Comparison of ENCODE assay signal across 8 cellular contexts in genomic region chr16:70253291-70254094, GRCh38. TPM values are rescaled to one million over a fixed set of nuclear protein-coding genes. Genes with fewer than 3 reads are reported as not detected.
A peak's percentile ranks its signal among the peaks of the same experiment; 100 is the strongest.
DNase-seq lines count a peak whose midpoint lies in the region; ATAC-seq and TF ChIP-seq lines count a peak whose summit lies in the region.

No MANE protein-coding gene starts in this region.

- TF ChIP-seq CTCF in GM12864 (IDR thresholded peaks at IDR 0.05; ENCODE audit: low read depth, low read length, missing control alignments) (peak; percentile 65), SK-N-SH (IDR thresholded peaks at IDR 0.05) (peak; percentile 55), neural progenitor cell (IDR thresholded peaks at IDR 0.05) (peak; percentile 58)

- no peak overlapping the region for H3K27ac ChIP-seq in SK-N-SH (ENCODE audit: low read depth in 2 of 2, low read length in 1 of 2)
- H3K27ac ChIP-seq in neural progenitor cell: no peak overlapping the region

- H3K4me1 Mint-ChIP-seq in neural progenitor cell: peaks cover 8% of the 10 kb centered on the region

- H3K27ac Mint-ChIP-seq in neural progenitor cell: no peak overlapping the region

- CTCF ChIA-PET in SK-N-SH (lab: Yijun Ruan, JAX): interaction anchor here (0.7 to 10.1 kb wide), 6 partner anchors 10 to 32 kb away, joined by 3 to 76 read pairs (median 10); no protein-coding TSS in a partner anchor

- H3K4me3 ChIP-seq in GM12864 (ENCODE audit: low read depth, low read length): no peak overlapping the region
- H3K4me3 ChIP-seq in SK-N-SH (ENCODE audit: low read depth in 2 of 2, low read length in 1 of 2): no peak overlapping the region
- H3K4me3 ChIP-seq in neural progenitor cell: no peak overlapping the region

- 83% methylated on average over 12 of the region's 16 CpGs for WGBS in SK-N-SH (ENCODE audit: low lambda C conversion rate)

- POLR2A ChIA-PET in SK-N-SH (lab: Yijun Ruan, JAX): interaction anchor here (2.0 kb wide), 1 partner anchor 8 kb away, joined by 5 read pairs; no protein-coding TSS in a partner anchor

- H3K27me3 Mint-ChIP-seq in neural progenitor cell (ENCODE audit: insufficient read depth, low read depth): peaks cover 5% of the 10 kb centered on the region

- H3K4me2 ChIP-seq in SK-N-SH: no peak overlapping the region
- no peak overlapping the region for H3K4me2 ChIP-seq in neural progenitor cell

- peak; percentile 52 for DNase-seq in AG08395 (ENCODE audit: low spot score)
- DNase-seq in GM12864 (ENCODE audit: low read depth): no peak
- peak; percentile 62 for DNase-seq in SK-N-SH
- DNase-seq in dermis microvascular lymphatic vessel endothelial cell (ENCODE audit: low read depth in 2 of 2): peak; percentile 11 to 56
- peak; percentile 67 for DNase-seq in neural progenitor cell (ENCODE audit: low spot score)
- no peak for DNase-seq in NOMO-1 treated with DMSO at 0.1 percent for 48 hours (lab: John Stamatoyannopoulos, UW; ENCODE audit: unreplicated experiment)
- no peak for DNase-seq in NCI-H1092 treated with DMSO at 0.1 percent for 48 hours (lab: John Stamatoyannopoulos, UW)

- H3K9ac ChIP-seq in SK-N-SH: no peak overlapping the region
- H3K9ac ChIP-seq in neural progenitor cell: no peak overlapping the region

- H3K36me3 ChIP-seq in SK-N-SH (replicated peaks in 1 of 2; ENCODE audit: control insufficient read depth in 1 of 2, insufficient read depth in 2 of 2, low read length in 1 of 2) (peaks cover 46 to 55% of the 10 kb centered on the region in 2 experiments), neural progenitor cell (no peaks in the 10 kb centered on the region)

- no peak for ATAC-seq in GM21367 (IDR thresholded peaks at IDR 0.05; ENCODE audit: unreplicated experiment)

- H3K27me3 ChIP-seq in SK-N-SH (ENCODE audit: insufficient read depth): no peaks in the 10 kb centered on the region
- H3K27me3 ChIP-seq in neural progenitor cell: no peaks in the 10 kb centered on the region

- H3K4me3 Mint-ChIP-seq in neural progenitor cell: no peak overlapping the region

- H2AFZ ChIP-seq in SK-N-SH (ENCODE audit: low read depth): no peak overlapping the region
- no peak overlapping the region for H2AFZ ChIP-seq in neural progenitor cell (replicated peaks)

- H3K79me2 ChIP-seq in SK-N-SH (ENCODE audit: insufficient read depth): peaks cover 27% of the 10 kb centered on the region
- H3K79me2 ChIP-seq in neural progenitor cell (ENCODE audit: low read depth): peaks cover 27% of the 10 kb centered on the region

- H3K9me2 ChIP-seq in SK-N-SH: no peaks in the 10 kb centered on the region

- no peaks in the 10 kb centered on the region for H3K9me3 Mint-ChIP-seq in neural progenitor cell

- H3K4me1 ChIP-seq in SK-N-SH (ENCODE audit: control insufficient read depth in 1 of 2, insufficient read depth in 2 of 2, low read depth in 1 of 2, low read length in 1 of 2) (peaks cover 0 to 8% of the 10 kb centered on the region in 2 experiments; a peak in 2 of 4 replicates), neural progenitor cell (peaks cover 6% of the 10 kb centered on the region)

- no peak for TF ChIP-seq RAD21 in SK-N-SH (IDR thresholded peaks at IDR 0.05; ENCODE audit: low read length)

- no peak for TF ChIP-seq EP300 in SK-N-SH (IDR thresholded peaks at IDR 0.05; ENCODE audit: borderline replicate concordance in 1 of 2, low read depth in 1 of 2, low read length in 1 of 2)

- no peaks in the 10 kb centered on the region for H3K9me3 ChIP-seq in SK-N-SH
- H3K9me3 ChIP-seq in neural progenitor cell (ENCODE audit: low read depth): no peaks in the 10 kb centered on the region

- peaks cover 21% of the 10 kb centered on the region for H3K36me3 Mint-ChIP-seq in neural progenitor cell

- H4K20me1 ChIP-seq in SK-N-SH (ENCODE audit: insufficient read depth): peaks cover 24% of the 10 kb centered on the region
- peaks cover 42% of the 10 kb centered on the region for H4K20me1 ChIP-seq in neural progenitor cell (ENCODE audit: low read depth)

- H3F3A ChIP-seq in SK-N-SH (replicated peaks; ENCODE audit: insufficient read depth) (peaks cover 21% of the 10 kb centered on the region), neural progenitor cell (ENCODE audit: low read depth) (peaks cover 46% of the 10 kb centered on the region)

TF ChIP-seq in SK-N-SH, 30 proteins besides CTCF, POLR2A, EP300 and RAD21:
- no peak for TF ChIP-seq FOSL2 (IDR thresholded peaks at IDR 0.05; ENCODE audit: borderline replicate concordance, low read depth)
- TF ChIP-seq MXI1 (IDR thresholded peaks at IDR 0.05; ENCODE audit: low read depth, low read length): no peak
- no peak for TF ChIP-seq ELF1 (IDR thresholded peaks at IDR 0.05)
- TF ChIP-seq GATA2 (CRISPR knock-in tag; IDR thresholded peaks at IDR 0.05): no peak
- TF ChIP-seq SMC3 (IDR thresholded peaks at IDR 0.05; ENCODE audit: low read depth, low read length): 0 out of 2 replicates have a peak, but pooled peaks have one; percentile 13
- no peak for TF ChIP-seq TCF12 (IDR thresholded peaks at IDR 0.05)
- TF ChIP-seq RFX5 (IDR thresholded peaks at IDR 0.05; ENCODE audit: low read length): no peak
- TF ChIP-seq USF1 (IDR thresholded peaks at IDR 0.05; ENCODE audit: borderline replicate concordance, low read depth): no peak

RNA-seq across cellular contexts. Expression of gene EXOSC6, which starts 1.8 kb away (rescaled TPM):
- 10.0 and 10.6 TPM in 2 replicates for polyA plus RNA-seq in SK-N-SH (2012; rRNA removed)
- polyA plus RNA-seq in SK-N-SH (2012; cell fraction: cytosol; rRNA removed): 10.7 and 10.8 TPM in 2 replicates
- polyA plus RNA-seq in SK-N-SH (2012; cell fraction: nucleus; rRNA removed): 7.3 and 8.8 TPM in 2 replicates
- total RNA-seq in dermis microvascular lymphatic vessel endothelial cell (28.2 and 40.0 TPM in 2 replicates), neural progenitor cell (ENCODE audit: low replicate concordance) (26.7 and 27.1 TPM in 2 replicates)

RNA-seq across cellular contexts. Expression of gene AARS1, which starts 35.8 kb away (rescaled TPM):
- polyA plus RNA-seq in SK-N-SH (2012; rRNA removed): 70.5 and 77.3 TPM in 2 replicates
- polyA plus RNA-seq in SK-N-SH (2012; cell fraction: cytosol; rRNA removed): 52.6 and 60.0 TPM in 2 replicates
- 69.4 and 91.9 TPM in 2 replicates for polyA plus RNA-seq in SK-N-SH (2012; cell fraction: nucleus; rRNA removed)
- 91.7 and 99.2 TPM in 2 replicates for total RNA-seq in dermis microvascular lymphatic vessel endothelial cell
- total RNA-seq in neural progenitor cell (ENCODE audit: low replicate concordance): 53.7 and 60.8 TPM in 2 replicates

RNA-seq across cellular contexts. Expression of gene DDX19B, which starts 45.5 kb away (rescaled TPM):
- 20.1 and 43.6 TPM in 2 replicates for polyA plus RNA-seq in SK-N-SH (2012; rRNA removed)
- polyA plus RNA-seq in SK-N-SH (2012; cell fraction: cytosol; rRNA removed): 33.2 and 41.3 TPM in 2 replicates
- polyA plus RNA-seq in SK-N-SH (2012; cell fraction: nucleus; rRNA removed): 58.7 and 64.1 TPM in 2 replicates
- total RNA-seq in dermis microvascular lymphatic vessel endothelial cell: 22.5 and 26.0 TPM in 2 replicates
- total RNA-seq in neural progenitor cell (ENCODE audit: low replicate concordance): 41.0 and 49.7 TPM in 2 replicates

Comparison
In these comparisons a context has a peak if more than half of its experiments do, and no peak if none do; other contexts are left out.
1. DNase-seq: peak in AG08395 (single experiment), SK-N-SH (single experiment), dermis microvascular lymphatic vessel endothelial cell (2 of 2) and neural progenitor cell (single experiment); none in GM12864 (single experiment), NOMO-1 treated with DMSO at 0.1 percent for 48 hours (single experiment) and NCI-H1092 treated with DMSO at 0.1 percent for 48 hours (single experiment).
2. Peak in every context shown above with its lines, with median percentiles within 50 percentile points of each other: CTCF ChIP-seq.